Comparison of ENCODE assay signal across 8 cellular contexts in the genomic region with DNA sequence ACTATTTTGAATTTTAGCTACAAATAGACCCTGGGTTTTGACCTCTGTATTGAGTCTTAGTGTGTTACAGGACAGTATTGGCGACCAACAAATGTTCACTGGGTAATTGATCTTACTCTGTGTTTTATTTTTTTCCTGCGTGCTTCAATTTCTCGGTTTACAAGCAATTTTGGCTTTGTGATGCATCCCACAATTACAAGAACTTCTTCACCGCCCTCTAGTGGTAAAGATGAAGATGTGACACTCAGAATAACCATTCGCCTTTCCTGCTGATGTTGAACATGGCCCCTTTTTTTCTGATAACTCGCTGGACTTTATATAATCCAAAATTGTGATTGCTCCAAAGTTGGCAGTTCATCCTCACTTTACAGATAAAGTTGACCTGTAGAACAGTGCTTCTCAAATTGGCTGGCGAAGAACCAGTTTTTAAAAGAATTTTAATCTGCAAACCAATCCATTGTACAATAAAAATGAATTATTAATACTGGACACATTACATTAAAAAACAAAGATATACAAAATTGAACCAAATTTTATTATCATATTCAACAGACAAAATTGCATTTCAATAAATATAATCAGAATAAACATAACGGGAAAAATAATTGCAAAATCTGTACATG. TPM values are rescaled to one million over a fixed set of nuclear protein-coding genes. Genes with fewer than 3 reads are reported as not detected.
DNase-seq lines count a peak whose midpoint lies in the region; TF ChIP-seq lines count a peak whose summit lies in the region.

No MANE protein-coding gene starts in this region.

- H3K9me3 ChIP-seq in HEK293 (ENCODE audit: control insufficient read depth, insufficient read depth, low read depth, low read length) (no peaks in the 10 kb centered on the region), transverse colon (no peaks in the 10 kb centered on the region)

- H3K4me3 ChIP-seq in HEK293 (ENCODE audit: low read depth, low read length) (no peak overlapping the region), brain microvascular endothelial cell (ENCODE audit: low read depth, low read length) (no peak overlapping the region), transverse colon (no peak overlapping the region)

- H3K36me3 ChIP-seq in HEK293 (ENCODE audit: control insufficient read depth in 2 of 2, insufficient read depth in 1 of 2, low read length in 2 of 2) (no peaks in the 10 kb centered on the region), brain microvascular endothelial cell (replicated peaks) (no peaks in the 10 kb centered on the region), transverse colon (no peaks in the 10 kb centered on the region)

- DNase-seq in NCI-H1105 treated with DMSO at 0.1 percent for 48 hours (lab: John Stamatoyannopoulos, UW) (peak; percentile 56), NCI-H1105 (lab: John Stamatoyannopoulos, UW) (no peak), NCI-H69 (lab: John Stamatoyannopoulos, UW) (peak; percentile 55), brain microvascular endothelial cell (no peak), kidney glomerular epithelial cell (lab: John Stamatoyannopoulos, UW) (peak; percentile 48), transverse colon (no peak), foreskin melanocyte (no peak)

- peak; percentile 49; the same call in 1 of the 2 replicates for TF ChIP-seq CTCF in HEK293 (tag by site-specific recombination; IDR thresholded peaks at IDR 0.05)
- peak; percentile 77 for TF ChIP-seq CTCF in brain microvascular endothelial cell (IDR thresholded peaks at IDR 0.05; ENCODE audit: low read depth, low read length, missing control alignments)
- peak; percentile 77 to 88 (median 84) for TF ChIP-seq CTCF in transverse colon (IDR thresholded peaks at IDR 0.05)

- H3K4me1 ChIP-seq in HEK293 (ENCODE audit: control insufficient read depth, insufficient read depth, low read length) (no peaks in the 10 kb centered on the region), transverse colon (no peaks in the 10 kb centered on the region)

- no peaks in the 10 kb centered on the region for H3K27me3 ChIP-seq in brain microvascular endothelial cell (replicated peaks)
- H3K27me3 ChIP-seq in transverse colon: peaks cover 23% of the 10 kb centered on the region

- in situ Hi-C loops in brain microvascular endothelial cell (cut with HindIII; ENCODE audit: low pct_ligation_motif_present, low sequenced_read_pairs): loop anchor here (25.0 kb wide), 1 partner anchor 210 kb away; no protein-coding TSS in a partner anchor
- in situ Hi-C loops in transverse colon (cut with MboI; ENCODE audit: low pct_ligation_motif_present in 1 of 4, low pct_unique_long_range_greater_than_20kb in 1 of 4, low sequenced_read_pairs in 3 of 4): loop anchor here in 3 of 4 donors (5.0 to 25.0 kb wide), 5 partner anchors 192 to 235 kb away; a partner anchor contains a TSS

- TF ChIP-seq POLR2A in transverse colon (IDR thresholded peaks at IDR 0.05): no peak

- POLR2A ChIA-PET in HEK293 (lab: Yijun Ruan, JAX): interaction anchor here (1.3 kb wide), 1 partner anchor 242 kb away, joined by 4 read pairs; no protein-coding TSS in a partner anchor

- 10 to 11% methylated on average over 8 of the region's 8 CpGs for WGBS in transverse colon (ENCODE audit: low coverage in 1 of 2), 2 donors

- no peak for TF ChIP-seq EP300 in transverse colon (IDR thresholded peaks at IDR 0.05; ENCODE audit: low read depth)

- intact Hi-C loops in transverse colon (cut with DNase I; ENCODE audit: low total_unique reads): loop anchor here (5.0 kb wide), 1 partner anchor 235 kb away; no protein-coding TSS in a partner anchor

- CTCF ChIA-PET in HEK293 (lab: Yijun Ruan, JAX): interaction anchor here (0.6 to 3.7 kb wide), 27 partner anchors 9 to 534 kb away, joined by 3 to 34 read pairs (median 5); a partner anchor contains a TSS

- H3K27ac ChIP-seq in HEK293 (ENCODE audit: extremely low read depth, low read depth, low read length) (no peak overlapping the region), brain microvascular endothelial cell (no peak overlapping the region), transverse colon (no peak overlapping the region)

TF ChIP-seq in HEK293, 187 proteins besides CTCF, POLR2A, EP300 and RAD21:
- TF ChIP-seq ZSCAN30 (tag by site-specific recombination; IDR thresholded peaks at IDR 0.05) (peak; percentile 37; the same call in 1 of the 2 replicates), ZNF2 (tag by site-specific recombination; IDR thresholded peaks at IDR 0.05) (peak; percentile 61; the same call in 1 of the 2 replicates), ZNF660 (tag by site-specific recombination; IDR thresholded peaks at IDR 0.05) (peak; percentile 43; the same call in 1 of the 2 replicates), ZNF473 (tag by site-specific recombination; IDR thresholded peaks at IDR 0.05) (no peak), ZNF654 (tag by site-specific recombination; IDR thresholded peaks at IDR 0.05; ENCODE audit: low read depth) (peak; percentile 94)

RNA-seq across cellular contexts. Expression of a gene that starts 20.2 kb away (rescaled TPM):
- total RNA-seq in transverse colon: 10 to 100 TPM; 16.8 to 31.9 (median 21.1) TPM

RNA-seq across cellular contexts. Expression of a gene that starts 49.5 kb away (rescaled TPM):
- total RNA-seq in transverse colon: 10 to 100 TPM in 1 of 4 donors, 1 to 10 TPM in 3; 6.2 to 16.0 (median 6.6) TPM

Comparison
In these comparisons a context has a peak if more than half of its experiments do, and no peak if none do; other contexts are left out.
1. DNase-seq: peak in NCI-H1105 treated with DMSO at 0.1 percent for 48 hours (single experiment), NCI-H69 (single experiment) and kidney glomerular epithelial cell (single experiment); none in NCI-H1105 (single experiment), brain microvascular endothelial cell (single experiment), transverse colon (single experiment) and foreskin melanocyte (single experiment).
2. Peak in every context shown above with its lines, with median percentiles within 50 percentile points of each other: CTCF ChIP-seq.